Comparison of ENCODE assay signal across 12 cellular contexts in the genomic region with DNA sequence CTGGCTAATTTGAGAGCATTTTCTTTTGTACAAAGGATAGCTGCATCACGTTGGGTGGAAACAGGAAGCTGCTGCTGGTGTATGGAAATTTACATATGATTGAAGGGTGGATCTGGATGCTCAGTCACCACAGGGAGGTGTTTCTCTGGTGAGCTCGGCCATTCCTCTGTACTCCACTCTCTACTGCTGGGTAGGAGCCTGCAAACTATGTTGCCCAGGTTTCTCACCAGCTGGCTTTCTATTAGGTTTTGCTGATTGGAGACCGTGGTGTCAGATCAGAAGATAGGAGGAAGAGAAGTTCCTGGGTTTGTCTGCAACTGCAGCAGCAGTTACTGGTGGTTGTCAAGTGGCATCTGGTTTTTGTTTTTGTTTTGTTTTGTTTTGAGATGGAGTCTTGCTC.
DNase-seq lines count a peak whose midpoint lies in the region; ATAC-seq and TF ChIP-seq lines count a peak whose summit lies in the region.
"Had no signal": no experiment of that assay in that cellular context is flagged by ENCODE, and none has a peak within 500 bp of the region (broad histone marks: within the 10 kb centered on the region; RNA-seq: fewer than 3 reads in every experiment).

No MANE protein-coding gene starts in this region.

- no peaks in the 10 kb centered on the region for H3K27me3 Mint-ChIP-seq in activated naive CD8-positive, alpha-beta T cell treated with anti-CD3 and anti-CD28 coated beads, Interleukin-2, amount 50 U/mL, for 24 hours
- H3K27me3 Mint-ChIP-seq: type B pancreatic cell had no signal

- TF ChIP-seq CTCF in PC-3 (conservative IDR thresholded peaks at IDR 0.05; ENCODE audit: low read depth, low read length) (no peak), upper lobe of right lung (IDR thresholded peaks at IDR 0.05) (no peak)

- in situ Hi-C loops in ACHN (cut with HindIII; ENCODE audit: low pct_ligation_motif_present, low pct_unique_long_range_greater_than_20kb, low sequenced_read_pairs): no loop called here

- no peaks in the 10 kb centered on the region for H3K79me2 ChIP-seq in PC-3 (ENCODE audit: low read length)

- H3K4me2 ChIP-seq in PC-3 (ENCODE audit: low read length): no peak overlapping the region

- H3K27ac ChIP-seq in PC-3 (ENCODE audit: low read length) (no peak overlapping the region), upper lobe of right lung (no peak overlapping the region)

- H3K9me3 ChIP-seq in PC-3 (ENCODE audit: low read length) (no peaks in the 10 kb centered on the region), upper lobe of right lung (no peaks in the 10 kb centered on the region)

- H3K9me2 ChIP-seq in PC-3 (replicated peaks; ENCODE audit: low read length): no peaks in the 10 kb centered on the region

- H4K20me1 ChIP-seq in PC-3 (ENCODE audit: low read length): no peaks in the 10 kb centered on the region

- peaks cover 26% of the 10 kb centered on the region for H3K36me3 ChIP-seq in PC-3 (ENCODE audit: low read depth, low read length)
- peaks cover 30% of the 10 kb centered on the region for H3K36me3 ChIP-seq in upper lobe of right lung

- H3K4me1 ChIP-seq in PC-3 (ENCODE audit: insufficient read depth, low read length) (no peaks in the 10 kb centered on the region), upper lobe of right lung (no peaks in the 10 kb centered on the region)

- H3K4me3 ChIP-seq in PC-3 (ENCODE audit: low read length) (no peak overlapping the region), upper lobe of right lung (no peak overlapping the region)

- no TSS peak for BruUV-seq in PC-3 (replicated peaks; lab: Mats Ljungman, UMichigan)

- no peak overlapping the region for H3K27ac Mint-ChIP-seq in activated naive CD8-positive, alpha-beta T cell treated with anti-CD3 and anti-CD28 coated beads, Interleukin-2, amount 50 U/mL, for 24 hours
- H3K27ac Mint-ChIP-seq: type B pancreatic cell had no signal

- intact Hi-C loops in PC-3 (cut with micrococcal nuclease): no loop called here
- intact Hi-C loops in upper lobe of right lung (cut with DNase I): no loop called here

- no peaks in the 10 kb centered on the region for H3K27me3 ChIP-seq in PC-3 (ENCODE audit: low read length)
- H3K27me3 ChIP-seq in upper lobe of right lung: no peaks in the 10 kb centered on the region

- peak; percentile 64 for DNase-seq in activated effector memory CD4-positive, alpha-beta T cell treated with anti-CD3 and anti-CD28 coated beads, Interleukin-2, amount 50 U/mL, for 16 hours
- DNase-seq in activated effector memory CD4-positive, alpha-beta T cell treated with Interleukin-2 at 50 U/mL for 16 hours: no peak
- no peak for DNase-seq in PC-3
- DNase-seq in activated naive CD8-positive, alpha-beta T cell treated with anti-CD3 and anti-CD28 coated beads, Interleukin-2, amount 50 U/mL, for 24 hours: no peak
- no peak for DNase-seq in stimulated activated naive CD8-positive, alpha-beta T cell treated with anti-CD3 and anti-CD28 coated beads, Interleukin-15, Interleukin-2, amounts not matched to agents 100 U/mL and 50 U/mL, for 24 hours
- DNase-seq in iPS-NIHi7 (ENCODE audit: extremely low spot score): no peak
- no peak for DNase-seq in upper lobe of right lung
- DNase-seq in ACHN: no peak
- DNase-seq: cortex of kidney, IMR-90, NCI-H2081 had no signal

- H3K9ac ChIP-seq in PC-3 (ENCODE audit: low read length): no peak overlapping the region

- peak; percentile 24; the same call in 1 of the 2 replicates for ATAC-seq in PC-3
- peak; percentile 74 for ATAC-seq in activated naive CD8-positive, alpha-beta T cell treated with anti-CD3 and anti-CD28 coated beads, Interleukin-2, amount 50 U/mL, for 24 hours
- peak; percentile 66 for ATAC-seq in stimulated activated naive CD8-positive, alpha-beta T cell treated with anti-CD3 and anti-CD28 coated beads, Interleukin-15, Interleukin-2, amounts not matched to agents 100 U/mL and 50 U/mL, for 24 hours
- ATAC-seq in upper lobe of right lung: no peak

- H3K4me3 Mint-ChIP-seq in activated naive CD8-positive, alpha-beta T cell treated with anti-CD3 and anti-CD28 coated beads, Interleukin-2, amount 50 U/mL, for 24 hours: no peak overlapping the region
- H3K4me3 Mint-ChIP-seq: type B pancreatic cell had no signal

- H3K4me1 Mint-ChIP-seq in activated naive CD8-positive, alpha-beta T cell treated with anti-CD3 and anti-CD28 coated beads, Interleukin-2, amount 50 U/mL, for 24 hours: peaks cover 16% of the 10 kb centered on the region

- POLR2A ChIA-PET in PC-3 (lab: Charles Lee; ENCODE audit: unreplicated experiment): no interaction called here

- no peak overlapping the region for H2AFZ ChIP-seq in PC-3 (ENCODE audit: low read length)

- peaks cover 38% of the 10 kb centered on the region for H3K36me3 Mint-ChIP-seq in activated naive CD8-positive, alpha-beta T cell treated with anti-CD3 and anti-CD28 coated beads, Interleukin-2, amount 50 U/mL, for 24 hours (ENCODE audit: low read depth)

- no peaks in the 10 kb centered on the region for H3F3A ChIP-seq in PC-3 (ENCODE audit: low read length, unreplicated experiment)

- CTCF ChIA-PET in PC-3 (lab: Charles Lee): no interaction called here

- H3K9me3 Mint-ChIP-seq in activated naive CD8-positive, alpha-beta T cell treated with anti-CD3 and anti-CD28 coated beads, Interleukin-2, amount 50 U/mL, for 24 hours: peaks cover 4% of the 10 kb centered on the region
- H3K9me3 Mint-ChIP-seq: type B pancreatic cell had no signal
